10 cellular contexts compared by ENCODE assay signal in the genomic region with DNA sequence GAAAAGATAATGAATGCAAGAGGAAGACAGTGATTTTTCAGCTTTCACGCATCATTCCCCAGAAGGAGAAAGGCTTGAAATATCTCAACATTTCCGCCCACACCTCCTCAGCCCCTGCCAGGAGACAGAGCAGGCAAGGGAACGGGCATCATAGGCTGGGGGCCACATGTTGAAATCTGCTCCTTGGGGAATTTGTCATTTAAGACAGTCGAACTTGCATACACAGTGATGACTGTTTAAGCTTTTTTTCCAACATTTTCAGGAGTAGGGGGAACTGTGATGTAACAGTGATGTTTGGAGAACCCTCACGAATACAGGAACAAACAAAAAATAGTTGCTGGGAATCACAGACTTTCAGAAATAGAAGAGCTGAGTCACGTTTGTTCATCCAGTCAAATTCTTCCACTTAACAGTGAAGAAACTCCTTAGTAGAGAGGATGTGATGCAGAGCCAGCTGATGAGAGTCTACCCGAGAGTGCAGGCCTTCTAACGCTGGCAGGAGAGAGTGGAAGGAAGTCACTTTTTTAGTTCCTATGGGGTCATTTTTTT.
DNase-seq lines count a peak whose midpoint lies in the region; TF ChIP-seq lines count a peak whose summit lies in the region.
"Had no signal": no experiment of that assay in that cellular context is flagged by ENCODE, and none has a peak within 500 bp of the region (broad histone marks: within the 10 kb centered on the region; RNA-seq: fewer than 3 reads in every experiment).

No MANE protein-coding gene starts in this region.

- TF ChIP-seq CTCF in CD14-positive monocyte (IDR thresholded peaks at IDR 0.05) (no peak), fibroblast of pulmonary artery (IDR thresholded peaks at IDR 0.05; ENCODE audit: low read length, missing control alignments) (no peak), GM20000 (IDR thresholded peaks at IDR 0.05; ENCODE audit: extremely low read depth, missing control alignments) (no peak)

- peak overlapping the region in 1 of 2 donors; percentile 6 for H3K4me3 Mint-ChIP-seq in CD14-positive monocyte
- H3K4me3 Mint-ChIP-seq: IgD-negative memory B cell, neural crest cell had no signal

- H3K4me3 ChIP-seq in fibroblast of pulmonary artery (replicated peaks; ENCODE audit: low read depth, low read length): peak overlapping the region; percentile 30

- H3K27ac Mint-ChIP-seq in CD14-positive monocyte: peak overlapping the region; percentile 68 to 96 (median 87)
- H3K27ac Mint-ChIP-seq: IgD-negative memory B cell had no signal

- intact Hi-C loops in CD14-positive monocyte (cut with micrococcal nuclease): no loop called here

- peaks cover 0 to 3% (median 0%) of the 10 kb centered on the region in 3 donors for H3K27me3 Mint-ChIP-seq in CD14-positive monocyte (ENCODE audit: low read depth in 3 of 3)
- H3K27me3 Mint-ChIP-seq: IgD-negative memory B cell had no signal

- peaks cover 18% of the 10 kb centered on the region for H3K4me1 Mint-ChIP-seq in CD14-positive monocyte
- H3K4me1 Mint-ChIP-seq: IgD-negative memory B cell had no signal

- peak; percentile 79 for DNase-seq in CD14-positive monocyte (ENCODE audit: low spot score)
- DNase-seq in SIG-M5 treated with dmso at 0.1 percent for 504 hours (lab: John Stamatoyannopoulos, UW; ENCODE audit: unreplicated experiment): peak; percentile 72
- peak; percentile 98 for DNase-seq in fibroblast of pulmonary artery (ENCODE audit: low read depth)
- peak; percentile 44 for DNase-seq in pons (ENCODE audit: low spot score)
- no peak for DNase-seq in activated naive CD4-positive, alpha-beta T cell treated with Interleukin-2 at 50 U/mL for 16 hours
- no peak for DNase-seq in GM20000 (ENCODE audit: low spot score)
- DNase-seq in T-helper 9 cell: no peak
- DNase-seq in NCI-H2029 (lab: John Stamatoyannopoulos, UW): no peak

- peaks cover 6 to 8% of the 10 kb centered on the region in 2 donors for H3K36me3 Mint-ChIP-seq in CD14-positive monocyte

- H3K9me3 Mint-ChIP-seq in CD14-positive monocyte: no peaks in the 10 kb centered on the region
- H3K9me3 Mint-ChIP-seq: IgD-negative memory B cell, neural crest cell had no signal

Comparison
In these comparisons a context has a peak if more than half of its experiments do, and no peak if none do; other contexts are left out.
1. DNase-seq: peak in CD14-positive monocyte (single experiment), SIG-M5 treated with dmso at 0.1 percent for 504 hours (single experiment), fibroblast of pulmonary artery (single experiment) and pons (single experiment); none in activated naive CD4-positive, alpha-beta T cell treated with Interleukin-2 at 50 U/mL for 16 hours (single experiment), GM20000 (single experiment), T-helper 9 cell (single experiment) and NCI-H2029 (single experiment).